ENCODE assay signal across 25 cellular contexts in the genomic region with DNA sequence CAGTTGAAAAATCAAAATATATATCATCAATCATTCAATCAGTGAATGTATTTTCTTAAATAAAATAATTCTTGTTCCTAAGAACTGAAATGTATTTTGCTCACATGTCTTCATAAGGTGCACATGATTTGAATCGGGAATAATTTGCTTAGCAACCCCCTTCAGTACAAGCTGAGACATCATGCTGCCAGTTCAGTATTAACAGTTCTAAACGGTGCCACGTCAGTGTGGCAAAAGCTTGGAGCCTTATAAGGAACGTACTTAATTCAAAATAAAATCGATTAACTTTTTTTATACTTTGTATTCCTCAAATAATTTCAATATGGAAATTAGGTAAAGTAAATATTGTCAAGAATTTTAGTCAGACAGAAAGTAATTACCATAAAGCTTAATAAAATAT.
"Had no signal": no experiment of that assay in that cellular context is flagged by ENCODE, and none has a peak within 500 bp of the region (broad histone marks: within the 10 kb centered on the region; RNA-seq: fewer than 3 reads in every experiment).

No MANE protein-coding gene starts in this region.

- DNase-seq: hypothalamus; immature natural killer cell; kidney; left colon; left lung; lower lobe of right lung; mammary epithelial cell; mesenchymal stem cell; naive B cell; natural killer cell; nephron progenitor cell; ovary; retina; right cardiac atrium; stimulated activated CD4-positive, alpha-beta T cell treated with anti-CD3 and anti-CD28 coated beads, Interleukin-12 subunit alpha, Interleukin-12 subunit beta, amount 100 ng/mL, for 4 hours; stimulated activated CD4-positive, alpha-beta T cell treated with anti-CD3 and anti-CD28 coated beads, Interleukin-15, amount 100 ng/mL, for 24 hours; stimulated activated CD4-positive, alpha-beta T cell treated with anti-CD3 and anti-CD28 coated beads, Interleukin-2, amount 100 ng/mL, for 24 hours; stimulated activated CD4-positive, alpha-beta T cell treated with anti-CD3 and anti-CD28 coated beads, Interleukin-4, amount 100 ng/mL, for 1 hour; stimulated activated naive B cell treated with anti-CD40 and anti-IgM and Interleukin-4, amounts not matched to agents 10 μg/mL and 1 μg/mL and 100 μg/mL, for 72 hours; stimulated activated naive CD8-positive, alpha-beta T cell treated with anti-CD3 and anti-CD28 coated beads, Interleukin-15, Interleukin-2, amounts not matched to agents 100 U/mL and 50 U/mL, for 24 hours; stomach; testis; thyroid gland; transverse colon; upper lobe of left lung had no signal
